ENCODE assay signal across 25 cellular contexts in genomic region chr15:75142499-75142898, GRCh38.
"Had no signal": no experiment of that assay in that cellular context is flagged by ENCODE, and none has a peak within 500 bp of the region (broad histone marks: within the 10 kb centered on the region; RNA-seq: fewer than 3 reads in every experiment).

No MANE protein-coding gene starts in this region.

- DNase-seq: effector CD8-positive, alpha-beta T cell; foreskin keratinocyte; heart left ventricle; left cardiac atrium; left lung; mesenchymal stem cell; midbrain; naive thymus-derived CD8-positive, alpha-beta T cell; nephron progenitor cell; nucleus accumbens; stimulated activated CD4-positive, alpha-beta T cell treated with anti-CD3 and anti-CD28 coated beads, Interleukin-15, amount 100 ng/mL, for 24 hours; stimulated activated CD4-positive, alpha-beta T cell treated with anti-CD3 and anti-CD28 coated beads, Interleukin-2, amount 100 ng/mL, for 48 hours; stimulated activated naive B cell treated with anti-CD40 and anti-IgM and Interleukin-4, amounts not matched to agents 10 μg/mL and 1 μg/mL and 100 μg/mL, for 72 hours; thyroid gland; trophoblast cell had no signal

- H3K36me3 ChIP-seq: esophagus muscularis mucosa, gastroesophageal sphincter, heart left ventricle, left lung, prostate gland, right atrium auricular region, thyroid gland, vagina had no signal

- H3K4me3 ChIP-seq: esophagus muscularis mucosa, gastroesophageal sphincter, heart left ventricle, hepatocyte, left lung, prostate gland, right atrium auricular region, skin epidermis, thyroid gland, vagina had no signal

- H3K9me3 ChIP-seq: prostate gland, thyroid gland had no signal

- H3K4me1 Mint-ChIP-seq: naive thymus-derived CD8-positive, alpha-beta T cell had no signal

- H3K4me3 Mint-ChIP-seq: naive thymus-derived CD8-positive, alpha-beta T cell; nephron progenitor cell; stimulated activated naive B cell treated with anti-CD40 and anti-IgM and Interleukin-4, amounts not matched to agents 10 μg/mL and 1 μg/mL and 100 μg/mL, for 72 hours; stimulated activated naive CD8-positive, alpha-beta T cell treated with anti-CD3 and anti-CD28 coated beads, Interleukin-15, Interleukin-2, amounts not matched to agents 100 ng/mL and 50 ng/mL, for 24 hours had no signal

- H3K27ac Mint-ChIP-seq: naive thymus-derived CD8-positive, alpha-beta T cell; nephron progenitor cell; stimulated activated naive B cell treated with anti-CD40 and anti-IgM and Interleukin-4, amounts not matched to agents 10 μg/mL and 1 μg/mL and 100 μg/mL, for 72 hours; stimulated activated naive CD8-positive, alpha-beta T cell treated with anti-CD3 and anti-CD28 coated beads, Interleukin-15, Interleukin-2, amounts not matched to agents 100 ng/mL and 50 ng/mL, for 24 hours had no signal

- H3K27ac ChIP-seq: esophagus muscularis mucosa, foreskin keratinocyte, gastroesophageal sphincter, heart left ventricle, hepatocyte, left lung, prostate gland, right atrium auricular region, skin epidermis, thyroid gland, vagina had no signal

- H3K4me2 ChIP-seq: hepatocyte had no signal

- H3K79me2 ChIP-seq: hepatocyte had no signal

- FAIRE-seq: endothelial cell of umbilical vein, islet of Langerhans had no signal

- H3K27me3 ChIP-seq: esophagus muscularis mucosa, foreskin keratinocyte, gastroesophageal sphincter, heart left ventricle, hepatocyte, left lung, right atrium auricular region, thyroid gland, vagina had no signal

- H2AFZ ChIP-seq: hepatocyte had no signal

- H3K4me1 ChIP-seq: esophagus muscularis mucosa, foreskin keratinocyte, gastroesophageal sphincter, left lung, prostate gland, right atrium auricular region, thyroid gland, vagina had no signal

- ATAC-seq: foreskin keratinocyte; gastroesophageal sphincter; heart left ventricle; left cardiac atrium; left lung; naive thymus-derived CD8-positive, alpha-beta T cell; stimulated activated naive B cell treated with anti-CD40 and anti-IgM and Interleukin-4, amounts not matched to agents 10 μg/mL and 1 μg/mL and 100 μg/mL, for 72 hours had no signal

- H3K36me3 Mint-ChIP-seq: stimulated activated naive B cell treated with anti-CD40 and anti-IgM and Interleukin-4, amounts not matched to agents 10 μg/mL and 1 μg/mL and 100 μg/mL, for 72 hours had no signal
